ENCODE assay signal across 8 cellular contexts in genomic region chrX:2897690-2898623, GRCh38. TPM values are rescaled to one million over a fixed set of nuclear protein-coding genes. Genes with fewer than 3 reads are reported as not detected.
A peak's percentile ranks its signal among the peaks of the same experiment; 100 is the strongest.
DNase-seq lines count a peak whose midpoint lies in the region; ATAC-seq and TF ChIP-seq lines count a peak whose summit lies in the region.
"Not testable (repeated sequence)": the region's sequence is repeated elsewhere in the genome, so short reads cannot be mapped to it uniquely, and the experiment has no call there.

No MANE protein-coding gene starts in this region.

- ATAC-seq in GM21447 (IDR thresholded peaks at IDR 0.05; ENCODE audit: unreplicated experiment) = peak; percentile 83

- H3K18ac ChIP-seq in mesenchymal stem cell (ENCODE audit: low read depth in 1 of 2, low read length in 2 of 2) = peak overlapping the region in 1 of 2 experiments; percentile 21

- peak overlapping the region in 1 of 2 experiments; percentile 10 for H2BK12ac ChIP-seq in mesenchymal stem cell (ENCODE audit: low read length in 2 of 2)

- H3K14ac ChIP-seq in mesenchymal stem cell (ENCODE audit: low read length in 2 of 2) = peak overlapping the region in 1 of 2 experiments; percentile 35

- peak overlapping the region; percentile 53 for H3K27ac ChIP-seq in mesenchymal stem cell (ENCODE audit: low read length, poor library complexity, severe bottlenecking)

- DNase-seq in COLO668 (lab: John Stamatoyannopoulos, UW; ENCODE audit: unreplicated experiment) (peak; percentile 59), KBM-7 (peak; percentile 89), SK-N-DZ (ENCODE audit: low spot score) (peak; percentile 67), fibroblast of pulmonary artery (ENCODE audit: low read depth) (peak; percentile 42), mesenchymal stem cell (peak; percentile 38)
- DNase-seq in stimulated activated CD4-positive, alpha-beta T cell treated with anti-CD3 and anti-CD28 coated beads, Interleukin-1b, Interleukin-23, amount 100 ng/mL, for 48 hours = peak; percentile 1

- H2BK5ac ChIP-seq in mesenchymal stem cell (ENCODE audit: low read depth, low read length, poor library complexity, severe bottlenecking) = not testable (repeated sequence)

- H2AK5ac ChIP-seq in mesenchymal stem cell (ENCODE audit: low read length, severe bottlenecking) = not testable (repeated sequence)

- not testable (repeated sequence) for H3K4me1 Mint-ChIP-seq in activated naive CD8-positive, alpha-beta T cell (ENCODE audit: low read depth)

- not testable (repeated sequence) for H2BK120ac ChIP-seq in mesenchymal stem cell (ENCODE audit: low read depth, low read length)

- H3K27me3 ChIP-seq in mesenchymal stem cell (ENCODE audit: control insufficient read depth in 1 of 2, insufficient read depth in 1 of 2, low read length in 2 of 2) = peaks cover 0 to 34% of the 10 kb centered on the region in 2 experiments

- H3K27ac Mint-ChIP-seq in activated naive CD8-positive, alpha-beta T cell = not testable (repeated sequence)

- in situ Hi-C loops in KBM-7 (cut with MboI; ENCODE audit: low pct_unique_long_range_greater_than_20kb, low sequenced_read_pairs) = not testable (repeated sequence)

- H4K8ac ChIP-seq in mesenchymal stem cell (ENCODE audit: low read length) = not testable (repeated sequence)

- H3K9me3 ChIP-seq in mesenchymal stem cell (ENCODE audit: control insufficient read depth, low read length) = not testable (repeated sequence)

- peaks cover 10% of the 10 kb centered on the region for H3K4me1 ChIP-seq in mesenchymal stem cell (ENCODE audit: control insufficient read depth, insufficient read depth, low read depth, low read length)

- H3K4ac ChIP-seq in mesenchymal stem cell (ENCODE audit: low read depth in 1 of 2, low read length in 2 of 2) = not testable (repeated sequence)

- H3K4me3 Mint-ChIP-seq in activated naive CD8-positive, alpha-beta T cell = peak overlapping the region; percentile 27

- WGBS in mesenchymal stem cell = 39% methylated on average over 19 of the region's 22 CpGs

- H3K79me1 ChIP-seq in mesenchymal stem cell (replicated peaks; ENCODE audit: low read length, poor library complexity, severe bottlenecking) = not testable (repeated sequence)

- not testable (repeated sequence) for H3K9me3 Mint-ChIP-seq in activated naive CD8-positive, alpha-beta T cell (ENCODE audit: low read depth)

- not testable (repeated sequence) for H2BK15ac ChIP-seq in mesenchymal stem cell (ENCODE audit: low read depth, poor library complexity, severe bottlenecking)

- H3K36me3 Mint-ChIP-seq in activated naive CD8-positive, alpha-beta T cell = not testable (repeated sequence)

- not testable (repeated sequence) for H4K91ac ChIP-seq in mesenchymal stem cell (ENCODE audit: low read length)

- H3K23ac ChIP-seq in mesenchymal stem cell (ENCODE audit: low read length in 2 of 2) = not testable (repeated sequence)

- peak overlapping the region; percentile 34 for H3K4me2 ChIP-seq in mesenchymal stem cell (ENCODE audit: low read length, poor library complexity, severe bottlenecking)

- not testable (repeated sequence) for TF ChIP-seq CTCF in fibroblast of pulmonary artery (IDR thresholded peaks at IDR 0.05; ENCODE audit: low read length, missing control alignments)

- not testable (repeated sequence) for H3K4me3 ChIP-seq in fibroblast of pulmonary artery (replicated peaks; ENCODE audit: low read depth, low read length); mesenchymal stem cell (ENCODE audit: insufficient read depth in 1 of 2, low read depth in 1 of 2, low read length in 2 of 2)

- H3K9ac ChIP-seq in mesenchymal stem cell (ENCODE audit: low read length) = not testable (repeated sequence)

- not testable (repeated sequence) for H2AFZ ChIP-seq in mesenchymal stem cell (ENCODE audit: low read depth, low read length)

- H3K36me3 ChIP-seq in mesenchymal stem cell (ENCODE audit: control insufficient read depth in 1 of 2, insufficient read depth in 2 of 2, low read depth in 1 of 2, low read length in 2 of 2) = not testable (repeated sequence)

- H3K27me3 Mint-ChIP-seq in activated naive CD8-positive, alpha-beta T cell = not testable (repeated sequence)

RNA-seq across cellular contexts. Expression of gene ARSD, which starts 31.2 kb away (rescaled TPM):
- polyA plus RNA-seq in SK-N-DZ (2014; cell fraction: cytosol; rRNA removed) = not detected in 2 replicates
- polyA plus RNA-seq in SK-N-DZ (2014; cell fraction: nucleus; rRNA removed) = not detected in 2 replicates
- 10.0 TPM for polyA plus RNA-seq in mesenchymal stem cell (2013, experiment 1 of 2)
- polyA plus RNA-seq in mesenchymal stem cell (2013, experiment 2 of 2) = 9.5 TPM

Comparison
In these comparisons a context has a peak if more than half of its experiments do, and no peak if none do; other contexts are left out.
1. DNase-seq: peak in every context shown above with its lines; median percentile 89 in KBM-7; 67 in SK-N-DZ; 59 in COLO668; 42 in fibroblast of pulmonary artery; 38 in mesenchymal stem cell; 1 in stimulated activated CD4-positive, alpha-beta T cell treated with anti-CD3 and anti-CD28 coated beads, Interleukin-1b, Interleukin-23, amount 100 ng/mL, for 48 hours.